12 cellular contexts compared by ENCODE assay signal in the genomic region with DNA sequence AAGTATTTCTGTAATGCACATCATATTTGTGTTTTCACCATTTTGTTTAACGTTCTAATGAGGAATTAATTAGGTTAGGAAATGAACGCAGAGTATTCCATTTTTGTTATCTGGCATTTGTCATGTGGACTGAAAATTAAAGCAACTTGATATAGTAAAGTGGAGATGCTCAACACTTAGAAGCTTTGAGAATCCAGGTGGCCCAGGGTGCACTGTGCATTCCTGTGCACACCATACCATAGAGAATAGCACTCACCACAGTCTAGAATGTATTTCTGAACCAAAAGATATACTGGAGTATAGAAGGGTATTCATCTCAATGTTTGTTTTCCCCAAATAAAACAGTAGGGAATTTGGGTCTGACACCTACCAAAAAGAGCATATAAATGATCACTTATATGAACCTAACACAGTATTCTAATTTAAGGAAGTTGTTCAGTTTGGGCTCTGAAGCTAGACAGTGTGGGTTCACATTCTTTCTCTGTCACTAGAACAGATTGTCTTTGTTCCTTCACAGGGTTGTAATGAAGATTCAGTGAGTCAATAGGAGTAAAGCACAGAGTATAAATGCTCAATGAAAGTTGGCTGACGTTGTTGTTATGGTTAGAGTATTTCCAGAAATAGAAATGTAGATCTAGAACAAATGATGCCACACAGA.
DNase-seq lines count a peak whose midpoint lies in the region; ATAC-seq, FAIRE-seq and TF ChIP-seq lines count a peak whose summit lies in the region.
"Had no signal": no experiment of that assay in that cellular context is flagged by ENCODE, and none has a peak within 500 bp of the region (broad histone marks: within the 10 kb centered on the region; RNA-seq: fewer than 3 reads in every experiment).

No MANE protein-coding gene starts in this region.

- no peaks in the 10 kb centered on the region for H3K36me3 ChIP-seq in GM12878 (ENCODE audit: control insufficient read depth in 2 of 2, insufficient read depth in 2 of 2, low read length in 1 of 2)

- FAIRE-seq in GM12878 (lab: Jason Lieb, UNC): no peak
- FAIRE-seq in GM12892 (lab: Jason Lieb, UNC): no peak

- H3K9me3 ChIP-seq in GM12878 (replicated peaks; ENCODE audit: control insufficient read depth, insufficient read depth, low read length): no peaks in the 10 kb centered on the region

- no peaks in the 10 kb centered on the region for H3K79me2 ChIP-seq in GM12878 (ENCODE audit: control insufficient read depth, insufficient read depth, low read length)

- SMC1A ChIA-PET in GM12878 (lab: Charles Lee; ENCODE audit: uncharacterized antibody, unreplicated experiment): no interaction called here

- no peaks in the 10 kb centered on the region for H3K36me3 Mint-ChIP-seq in activated T-cell treated with anti-CD3 and anti-CD28 coated beads, Interleukin-2, amount 50 U/mL, for 72 hours (ENCODE audit: insufficient read depth in 2 of 2)

- H3K9ac ChIP-seq in GM12878 (ENCODE audit: control insufficient read depth, insufficient read depth, low read length): no peak overlapping the region

- POLR2A ChIA-PET in GM12878 (lab: Charles Lee): no interaction called here

- H4K20me1 ChIP-seq in GM12878 (ENCODE audit: control insufficient read depth, insufficient read depth): no peaks in the 10 kb centered on the region

- peak; percentile 63 for ATAC-seq in GM12878
- ATAC-seq in left ventricle myocardium superior: peak; percentile 81
- ATAC-seq in sciatic nerve: peak; percentile 94
- ATAC-seq in GM21360 (IDR thresholded peaks at IDR 0.05; ENCODE audit: unreplicated experiment): no peak
- no peak for ATAC-seq in activated T-cell treated with anti-CD3 and anti-CD28 coated beads, Interleukin-2, amount 50 U/mL, for 72 hours (replicated peaks in 1 of 2)

- TF ChIP-seq EP300 in GM12878 (IDR thresholded peaks at IDR 0.05; ENCODE audit: borderline replicate concordance in 1 of 2, control insufficient read depth in 1 of 2, low read depth in 2 of 2, low read length in 2 of 2): no peak

- no peak overlapping the region for H3K4me3 ChIP-seq in GM12878

- H3K27ac ChIP-seq in GM12878 (ENCODE audit: control insufficient read depth, insufficient read depth): no peak overlapping the region

- RAD21 ChIA-PET in GM12878 (lab: Charles Lee; ENCODE audit: unreplicated experiment): no interaction called here

- CTCF ChIA-PET in GM12878 (lab: Yijun Ruan, JAX): no interaction called here

- no peak for TF ChIP-seq POLR2A in GM12878 (IDR thresholded peaks at IDR 0.05; ENCODE audit: low read depth, low read length)
- no peak for TF ChIP-seq POLR2A in GM12892 (IDR thresholded peaks at IDR 0.05; ENCODE audit: low read depth, low read length)

- no peak for TF ChIP-seq CTCF in GM12878 (IDR thresholded peaks at IDR 0.05 in 2 of 3, conservative IDR thresholded peaks at IDR 0.05 in 1 of 3; ENCODE audit: control insufficient read depth in 2 of 3, extremely low read depth in 1 of 3, insufficient read depth in 1 of 3, low read depth in 3 of 3, low read length in 3 of 3)

- no peak overlapping the region for H3K4me3 Mint-ChIP-seq in activated T-cell treated with anti-CD3 and anti-CD28 coated beads, Interleukin-2, amount 50 U/mL, for 72 hours
- H3K4me3 Mint-ChIP-seq: activated T-helper 1 cell treated with anti-CD3 and anti-CD28 coated beads, Interleukin-12 subunit alpha, Interleukin-12 subunit beta, Interleukin-2, Interleukin-4 antibody, amounts not matched to agents 30 ng/mL and 10 ng/mL and 1 ng/mL, durations not matched to agents 14 hours and 24 hours and 36 hours; CD4-positive, alpha-beta T cell had no signal

- no peaks in the 10 kb centered on the region; a peak in 2 of 4 replicates for H3K27me3 ChIP-seq in GM12878 (replicated peaks in 1 of 2; ENCODE audit: control insufficient read depth in 2 of 2, insufficient read depth in 2 of 2, low read length in 1 of 2)

- no peaks in the 10 kb centered on the region for H3K27me3 Mint-ChIP-seq in activated T-cell treated with anti-CD3 and anti-CD28 coated beads, Interleukin-2, amount 50 U/mL, for 72 hours (ENCODE audit: low read depth)

- no peaks in the 10 kb centered on the region for H3K9me3 Mint-ChIP-seq in activated T-cell treated with anti-CD3 and anti-CD28 coated beads, Interleukin-2, amount 50 U/mL, for 72 hours
- H3K9me3 Mint-ChIP-seq: activated T-helper 1 cell treated with anti-CD3 and anti-CD28 coated beads, Interleukin-12 subunit alpha, Interleukin-12 subunit beta, Interleukin-2, Interleukin-4 antibody, amounts not matched to agents 30 ng/mL and 10 ng/mL and 1 ng/mL, durations not matched to agents 14 hours and 24 hours and 36 hours; CD4-positive, alpha-beta T cell had no signal

- DNase-seq in Ammon's horn (ENCODE audit: low spot score) (peak; percentile 77), GM12878 (ENCODE audit: low read depth, low spot score) (no peak), left ventricle myocardium superior (no peak), sciatic nerve (ENCODE audit: low spot score) (no peak), GM12892 (ENCODE audit: insufficient read length) (no peak), nucleus accumbens (lab: John Stamatoyannopoulos, UW) (no peak)
- no peak for DNase-seq in activated T-cell treated with anti-CD3 and anti-CD28 coated beads, Interleukin-2, amount 50 U/mL, for 72 hours
- DNase-seq: CD4-positive, alpha-beta T cell; NCI-H774; stimulated activated CD4-positive, alpha-beta T cell treated with anti-CD3 and anti-CD28 coated beads, Interleukin-2, amount 100 ng/mL, for 48 hours had no signal

- intact Hi-C loops in GM12878 (cut with micrococcal nuclease; ENCODE audit: unreplicated experiment) (no loop called here), left ventricle myocardium superior (cut with micrococcal nuclease) (no loop called here), sciatic nerve (cut with DNase I) (no loop called here)

- H3K27ac Mint-ChIP-seq in activated T-cell treated with anti-CD3 and anti-CD28 coated beads, Interleukin-2, amount 50 U/mL, for 72 hours: no peak overlapping the region
- H3K27ac Mint-ChIP-seq: activated T-helper 1 cell treated with anti-CD3 and anti-CD28 coated beads, Interleukin-12 subunit alpha, Interleukin-12 subunit beta, Interleukin-2, Interleukin-4 antibody, amounts not matched to agents 30 ng/mL and 10 ng/mL and 1 ng/mL, durations not matched to agents 14 hours and 24 hours and 36 hours; CD4-positive, alpha-beta T cell had no signal

- no peak overlapping the region for H3K4me2 ChIP-seq in GM12878 (ENCODE audit: control insufficient read depth, insufficient read depth)

- no peaks in the 10 kb centered on the region for H3K4me1 Mint-ChIP-seq in activated T-cell treated with anti-CD3 and anti-CD28 coated beads, Interleukin-2, amount 50 U/mL, for 72 hours (ENCODE audit: low read depth)

- no peak for TF ChIP-seq RAD21 in GM12878 (IDR thresholded peaks at IDR 0.05; ENCODE audit: insufficient read depth, low read depth, low read length)

- WGBS in GM12878 (ENCODE audit: insufficient coverage, insufficient replicate concordance, low lambda C conversion rate, missing lambda C conversion rate): 14% methylated on average over 3 of the region's 3 CpGs

- H2AFZ ChIP-seq in GM12878 (ENCODE audit: control insufficient read depth, low read depth, low read length): no peak overlapping the region

- in situ Hi-C loops in GM12878 (cut with MboI): no loop called here

- no TSS peak for BruUV-seq in GM12878 (replicated peaks; lab: Mats Ljungman, UMichigan)

- no peaks in the 10 kb centered on the region for H3K4me1 ChIP-seq in GM12878 (ENCODE audit: control insufficient read depth, insufficient read depth, low read length)

TF ChIP-seq in GM12878, 131 proteins besides CTCF, POLR2A, EP300 and RAD21:
- TF ChIP-seq, protein P1, sequence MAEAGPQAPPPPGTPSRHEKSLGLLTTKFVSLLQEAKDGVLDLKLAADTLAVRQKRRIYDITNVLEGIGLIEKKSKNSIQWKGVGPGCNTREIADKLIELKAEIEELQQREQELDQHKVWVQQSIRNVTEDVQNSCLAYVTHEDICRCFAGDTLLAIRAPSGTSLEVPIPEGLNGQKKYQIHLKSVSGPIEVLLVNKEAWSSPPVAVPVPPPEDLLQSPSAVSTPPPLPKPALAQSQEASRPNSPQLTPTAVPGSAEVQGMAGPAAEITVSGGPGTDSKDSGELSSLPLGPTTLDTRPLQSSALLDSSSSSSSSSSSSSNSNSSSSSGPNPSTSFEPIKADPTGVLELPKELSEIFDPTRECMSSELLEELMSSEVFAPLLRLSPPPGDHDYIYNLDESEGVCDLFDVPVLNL (IDR thresholded peaks at IDR 0.05; ENCODE audit: low read depth, low read length): no peak
- TF ChIP-seq ESRRA (IDR thresholded peaks at IDR 0.05; ENCODE audit: low read length) (no peak), SMAD5 (IDR thresholded peaks at IDR 0.05; ENCODE audit: low read depth) (no peak), ATF3 (IDR thresholded peaks at IDR 0.05; ENCODE audit: borderline replicate concordance, extremely low read depth, low read depth, low read length) (no peak), USF1 (IDR thresholded peaks at IDR 0.05; ENCODE audit: borderline replicate concordance, extremely low read length, insufficient read depth, low read depth, low read length) (no peak), PML (IDR thresholded peaks at IDR 0.05; ENCODE audit: low read length) (no peak), RBBP5 (conservative IDR thresholded peaks at IDR 0.05) (no peak)
- TF ChIP-seq, protein P2, sequence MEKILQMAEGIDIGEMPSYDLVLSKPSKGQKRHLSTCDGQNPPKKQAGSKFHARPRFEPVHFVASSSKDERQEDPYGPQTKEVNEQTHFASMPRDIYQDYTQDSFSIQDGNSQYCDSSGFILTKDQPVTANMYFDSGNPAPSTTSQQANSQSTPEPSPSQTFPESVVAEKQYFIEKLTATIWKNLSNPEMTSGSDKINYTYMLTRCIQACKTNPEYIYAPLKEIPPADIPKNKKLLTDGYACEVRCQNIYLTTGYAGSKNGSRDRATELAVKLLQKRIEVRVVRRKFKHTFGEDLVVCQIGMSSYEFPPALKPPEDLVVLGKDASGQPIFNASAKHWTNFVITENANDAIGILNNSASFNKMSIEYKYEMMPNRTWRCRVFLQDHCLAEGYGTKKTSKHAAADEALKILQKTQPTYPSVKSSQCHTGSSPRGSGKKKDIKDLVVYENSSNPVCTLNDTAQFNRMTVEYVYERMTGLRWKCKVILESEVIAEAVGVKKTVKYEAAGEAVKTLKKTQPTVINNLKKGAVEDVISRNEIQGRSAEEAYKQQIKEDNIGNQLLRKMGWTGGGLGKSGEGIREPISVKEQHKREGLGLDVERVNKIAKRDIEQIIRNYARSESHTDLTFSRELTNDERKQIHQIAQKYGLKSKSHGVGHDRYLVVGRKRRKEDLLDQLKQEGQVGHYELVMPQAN (conservative IDR thresholded peaks at IDR 0.05): no peak
TF ChIP-seq in GM12878: peak in this region for 0.

Comparison
In these comparisons a context has a peak if more than half of its experiments do, and no peak if none do; other contexts are left out.
1. ATAC-seq: peak in GM12878 (single experiment), left ventricle myocardium superior (single experiment) and sciatic nerve (single experiment); none in GM21360 (single experiment) and activated T-cell treated with anti-CD3 and anti-CD28 coated beads, Interleukin-2, amount 50 U/mL, for 72 hours (0 of 2).